10 cellular contexts compared by ENCODE assay signal in genomic region chr10:100988166-100988565, GRCh38. TPM values are rescaled to one million over a fixed set of nuclear protein-coding genes. Genes with fewer than 3 reads are reported as not detected.
A peak's percentile ranks its signal among the peaks of the same experiment; 100 is the strongest.
DNase-seq lines count a peak whose midpoint lies in the region; ATAC-seq and TF ChIP-seq lines count a peak whose summit lies in the region.
"Had no signal": no experiment of that assay in that cellular context is flagged by ENCODE, and none has a peak within 500 bp of the region (broad histone marks: within the 10 kb centered on the region; RNA-seq: fewer than 3 reads in every experiment).

No MANE protein-coding gene starts in this region.

- H3K9me3 ChIP-seq in Caco-2 (no peaks in the 10 kb centered on the region), PC-3 (ENCODE audit: low read length) (no peaks in the 10 kb centered on the region), ovary (no peaks in the 10 kb centered on the region)

- intact Hi-C loops in Caco-2 (cut with micrococcal nuclease; ENCODE audit: unreplicated experiment) = no loop called here
- intact Hi-C loops in PC-3 (cut with micrococcal nuclease) = no loop called here
- intact Hi-C loops in ovary (cut with DNase I) = no loop called here

- no peaks in the 10 kb centered on the region for H3K9me2 ChIP-seq in PC-3 (replicated peaks; ENCODE audit: low read length)

- H3K4me3 Mint-ChIP-seq in Caco-2 (ENCODE audit: unreplicated experiment) = peak overlapping the region; percentile 100

- TF ChIP-seq EP300 in ovary (IDR thresholded peaks at IDR 0.05) = no peak

- H3K4me2 ChIP-seq in PC-3 (ENCODE audit: low read length) = peak overlapping the region; percentile 98

- DNase-seq in Caco-2 = no peak
- DNase-seq in PC-3 = no peak
- DNase-seq in epithelial cell of esophagus (ENCODE audit: low read depth) = no peak
- peak in 1 of 5 donors; percentile 26 for DNase-seq in ovary
- no peak for DNase-seq in activated CD4-positive, CD25-positive, alpha-beta regulatory T cell (lab: John Stamatoyannopoulos, UW)
- no peak for DNase-seq in substantia nigra (lab: John Stamatoyannopoulos, UW)
- DNase-seq in SIG-M5 treated with dmso at 0.1 percent for 504 hours (lab: John Stamatoyannopoulos, UW; ENCODE audit: unreplicated experiment) = no peak
- DNase-seq: NCI-H2081 treated with DMSO at 0.1 percent for 48 hours had no signal

- 38 to 49% (median 47%) methylated on average over 10 of the region's 10 CpGs for WGBS in ovary, 3 donors

- no peak overlapping the region for H2AFZ ChIP-seq in PC-3 (ENCODE audit: low read length)

- peaks cover 14% of the 10 kb centered on the region for H4K20me1 ChIP-seq in PC-3 (ENCODE audit: low read length)

- ATAC-seq in PC-3 (no peak), GM21515 (IDR thresholded peaks at IDR 0.05; ENCODE audit: unreplicated experiment) (no peak)

- H3K27ac ChIP-seq in PC-3 (ENCODE audit: low read length) = 0 out of 2 replicates have a peak overlapping the region, but pooled peaks have one; percentile 74
- no peak overlapping the region for H3K27ac ChIP-seq in ovary
- no peak overlapping the region for H3K27ac ChIP-seq in substantia nigra (ENCODE audit: low read depth, low read length, poor library complexity, severe bottlenecking)

- POLR2A ChIA-PET in Caco-2 (lab: Charles Lee) (no interaction called here), PC-3 (lab: Charles Lee; ENCODE audit: unreplicated experiment) (no interaction called here)

- H3K79me2 ChIP-seq in PC-3 (ENCODE audit: low read length) = peaks cover 58% of the 10 kb centered on the region

- H3K36me3 ChIP-seq in Caco-2 (ENCODE audit: control insufficient read depth, insufficient read depth, low read length) (peaks cover 2% of the 10 kb centered on the region), PC-3 (ENCODE audit: low read depth, low read length) (peaks cover 16% of the 10 kb centered on the region; the same call in 1 of the 2 replicates), ovary (no peaks in the 10 kb centered on the region)

- H3K4me1 ChIP-seq in Caco-2 (peaks cover 4% of the 10 kb centered on the region), PC-3 (ENCODE audit: insufficient read depth, low read length) (peaks cover 30% of the 10 kb centered on the region), ovary (ENCODE audit: insufficient read depth) (peaks cover 19% of the 10 kb centered on the region)

- H3K4me1 Mint-ChIP-seq in Caco-2 (ENCODE audit: low read depth, unreplicated experiment) = peaks cover 10% of the 10 kb centered on the region

- no peaks in the 10 kb centered on the region for H3F3A ChIP-seq in PC-3 (ENCODE audit: low read length, unreplicated experiment)

- H3K9me3 Mint-ChIP-seq in Caco-2 (ENCODE audit: unreplicated experiment) = no peaks in the 10 kb centered on the region
- H3K9me3 Mint-ChIP-seq: activated naive CD4-positive, alpha-beta T cell treated with anti-CD3 and anti-CD28 coated beads, Interleukin-2, amount 50 U/mL, for 72 hours had no signal

- BruUV-seq in Caco-2 (replicated peaks; lab: Mats Ljungman, UMichigan) (no TSS peak), PC-3 (replicated peaks; lab: Mats Ljungman, UMichigan) (no TSS peak)

- H3K4me3 ChIP-seq in Caco-2 (ENCODE audit: low read depth, low read length) = peak overlapping the region; percentile 44
- peak overlapping the region; percentile 99 for H3K4me3 ChIP-seq in PC-3 (ENCODE audit: low read length)
- H3K4me3 ChIP-seq in epithelial cell of esophagus (ENCODE audit: low read length) = peak overlapping the region; percentile 85
- H3K4me3 ChIP-seq in ovary = peak overlapping the region; percentile 94

- H3K27ac Mint-ChIP-seq in Caco-2 (ENCODE audit: unreplicated experiment) = peak overlapping the region; percentile 89

- no peaks in the 10 kb centered on the region for H3K27me3 Mint-ChIP-seq in Caco-2 (ENCODE audit: insufficient read depth, unreplicated experiment)

- peak overlapping the region; percentile 97 for H3K9ac ChIP-seq in PC-3 (ENCODE audit: low read length)

- CTCF ChIA-PET in Caco-2 (lab: Charles Lee) (interaction anchor here (0.5 to 1.3 kb wide), 2 partner anchors 9 to 53 kb away, joined by 4 to 6 read pairs; no protein-coding TSS in a partner anchor), PC-3 (lab: Charles Lee) (no interaction called here)

- H3K36me3 Mint-ChIP-seq in Caco-2 (ENCODE audit: insufficient read depth, unreplicated experiment) = peaks cover 56% of the 10 kb centered on the region

- H3K27me3 ChIP-seq in Caco-2 (replicated peaks; ENCODE audit: control insufficient read depth, insufficient read depth, low read length) = no peaks in the 10 kb centered on the region
- no peaks in the 10 kb centered on the region for H3K27me3 ChIP-seq in PC-3 (ENCODE audit: low read length)
- no peaks in the 10 kb centered on the region for H3K27me3 ChIP-seq in ovary

- TF ChIP-seq CTCF in Caco-2 (IDR thresholded peaks at IDR 0.05; ENCODE audit: insufficient read depth in 1 of 2, low read depth in 1 of 2, low read length in 1 of 2, severe bottlenecking in 1 of 2, unreplicated experiment in 1 of 2) = no peak
- no peak for TF ChIP-seq CTCF in PC-3 (conservative IDR thresholded peaks at IDR 0.05; ENCODE audit: low read depth, low read length)
- no peak for TF ChIP-seq CTCF in epithelial cell of esophagus (IDR thresholded peaks at IDR 0.05; ENCODE audit: insufficient read depth, low read depth, low read length, missing control alignments)
- no peak for TF ChIP-seq CTCF in ovary (IDR thresholded peaks at IDR 0.05)

- no peak for TF ChIP-seq POLR2A in ovary (IDR thresholded peaks at IDR 0.05)

RNA-seq across cellular contexts. Expression of gene TWNK, which starts 0.8 kb away (rescaled TPM):
- 26.2 and 29.8 TPM in 2 replicates for total RNA-seq in Caco-2 (2022)
- total RNA-seq in PC-3 (2014; rRNA removed) = 7.5 and 8.0 TPM in 2 replicates
- total RNA-seq in ovary = 10 to 100 TPM in 4 of 7 donors, 1 to 10 TPM in 3; 2.4 to 13.9 (median 10.7) TPM
- polyA plus RNA-seq in ovary = 10 to 100 TPM in 1 of 2 donors, 1 to 10 TPM in 1; 5.3 to 12.5 TPM

RNA-seq across cellular contexts. Expression of gene MRPL43, which starts 0.9 kb away (rescaled TPM):
- 82.1 and 84.1 TPM in 2 replicates for total RNA-seq in Caco-2 (2022)
- 81.0 and 90.5 TPM in 2 replicates for total RNA-seq in PC-3 (2014; rRNA removed)
- total RNA-seq in ovary = 100 to 1,000 TPM in 1 of 7 donors, 10 to 100 TPM in 6; 68.2 to 113 (median 83.3) TPM
- 100 to 1,000 TPM in 1 of 2 donors, 10 to 100 TPM in 1; 56.6 to 126 TPM for polyA plus RNA-seq in ovary

RNA-seq across cellular contexts. Expression of gene LZTS2, which starts 11.4 kb away (rescaled TPM):
- total RNA-seq in Caco-2 (2022) (53.3 and 54.8 TPM in 2 replicates), PC-3 (2014; rRNA removed) (58.3 and 67.2 TPM in 2 replicates), ovary (100 to 1,000 TPM in 2 of 7 donors, 10 to 100 TPM in 5; 60.6 to 121 (median 77.4) TPM)
- polyA plus RNA-seq in ovary = 10 to 100 TPM in 1 of 2 donors, 1 to 10 TPM in 1; 9.4 to 93.9 TPM

RNA-seq across cellular contexts. Expression of gene SEMA4G, which starts 18.9 kb away (rescaled TPM):
- total RNA-seq in Caco-2 (2022) (67.3 and 81.2 TPM in 2 replicates), PC-3 (2014; rRNA removed) (2.6 TPM in 2 replicates), ovary (10 to 100 TPM in 5 of 7 donors, 1 to 10 TPM in 2; 5.9 to 24.9 (median 13.1) TPM)
- 10 to 100 TPM in 1 of 2 donors, 1 to 10 TPM in 1; 9.1 to 25.5 TPM for polyA plus RNA-seq in ovary

RNA-seq across cellular contexts. Expression of gene PDZD7, which starts 42.8 kb away (rescaled TPM):
- total RNA-seq in Caco-2 (2022) (1.4 and 1.5 TPM in 2 replicates), PC-3 (2014; rRNA removed) (2.5 and 2.8 TPM in 2 replicates), ovary (1 to 10 TPM in 2 of 7 donors, under 1 TPM in 5; 0.56 to 1.2 (median 0.74) TPM)
- polyA plus RNA-seq in ovary = under 1 TPM; 0.07 to 0.44 TPM

Comparison
In these comparisons a context has a peak if more than half of its experiments do, and no peak if none do; other contexts are left out.
1. H3K4me3 ChIP-seq: peak in every context shown above with its lines; median percentile 99 in PC-3; 94 in ovary; 85 in epithelial cell of esophagus; 44 in Caco-2.